Comparison of ENCODE assay signal across 29 cellular contexts in genomic region chrX:23380581-23380980, GRCh38. TPM values are rescaled to one million over a fixed set of nuclear protein-coding genes. Genes with fewer than 3 reads are reported as not detected.
"Had no signal": no experiment of that assay in that cellular context is flagged by ENCODE, and none has a peak within 500 bp of the region (broad histone marks: within the 10 kb centered on the region; RNA-seq: fewer than 3 reads in every experiment).

No MANE protein-coding gene starts in this region.

- H3K27ac ChIP-seq: body of pancreas, cardiac muscle cell, coronary artery, gastrocnemius medialis, neutrophil, skin epidermis, upper lobe of left lung, vagina had no signal

- H3K4me1 ChIP-seq: body of pancreas, gastrocnemius medialis, upper lobe of left lung, vagina had no signal

- H3K4me3 ChIP-seq: body of pancreas, cardiac muscle cell, coronary artery, dorsolateral prefrontal cortex, gastrocnemius medialis, skin epidermis, upper lobe of left lung, vagina had no signal

- H3K9me3 ChIP-seq: body of pancreas, gastrocnemius medialis, neutrophil, upper lobe of left lung, vagina had no signal

- H3K27me3 ChIP-seq: body of pancreas, cardiac muscle cell, gastrocnemius medialis, upper lobe of left lung, vagina had no signal

- H3K36me3 ChIP-seq: cardiac muscle cell, gastrocnemius medialis, neutrophil, upper lobe of left lung, vagina had no signal

- DNase-seq: activated CD4-positive, alpha-beta T cell treated with anti-CD3 and anti-CD28 coated beads for 4 hours; activated CD4-positive, alpha-beta T cell treated with anti-CD3 and anti-CD28 coated beads, Interleukin-2, amount 50 U/mL, for 4 hours; activated effector memory CD4-positive, alpha-beta T cell treated with Interleukin-2 at 50 U/mL for 16 hours; activated naive CD4-positive, alpha-beta T cell treated with Interleukin-2 at 50 U/mL for 16 hours; anterior cingulate cortex; body of pancreas; dorsolateral prefrontal cortex; effector memory CD4-positive, alpha-beta T cell; erythroblast; gastrocnemius medialis; glutamatergic neuron; kidney glomerular epithelial cell; left ventricle myocardium superior; naive B cell; nephron progenitor cell; retina; stimulated activated CD4-positive, alpha-beta T cell treated with anti-CD3 and anti-CD28 coated beads, Interleukin-12 subunit alpha, Interleukin-12 subunit beta, amount 100 ng/mL, for 4 hours; stimulated activated CD4-positive, alpha-beta T cell treated with anti-CD3 and anti-CD28 coated beads, Interleukin-4, amount 100 ng/mL, for 24 hours; substantia nigra; T-helper 1 cell; upper lobe of left lung had no signal

- ATAC-seq: body of pancreas; gastrocnemius medialis; left ventricle myocardium superior; sciatic nerve; stimulated activated effector memory CD8-positive, alpha-beta T cell treated with anti-CD3 and anti-CD28 coated beads, Interleukin-12 subunit alpha, Interleukin-12 subunit beta, amount 100 ng/mL, for 72 hours had no signal

RNA-seq across cellular contexts. Expression of gene PTCHD1, which starts 45.9 kb away (rescaled TPM):
- total RNA-seq: lung microvascular endothelial cell had no signal
